Comparison of ENCODE assay signal across 1 cellular context in genomic region chr17:68435876-68436842, GRCh38.
TF ChIP-seq lines count a peak whose summit lies in the region.

No MANE protein-coding gene starts in this region.

TF ChIP-seq in HepG2, 621 proteins besides CTCF, POLR2A, EP300 and RAD21 (continued from another document and continues in another):
- peak; percentile 42; the same call in 1 of the 2 replicates for TF ChIP-seq ZFP91 (CRISPR knock-in tag; IDR thresholded peaks at IDR 0.05; ENCODE audit: borderline replicate concordance)
- no peak for TF ChIP-seq TRIM22 (IDR thresholded peaks at IDR 0.05)
- TF ChIP-seq SYNCRIP (IDR thresholded peaks at IDR 0.05; ENCODE audit: insufficient read depth, low read depth, low read length): no peak
- no peak for TF ChIP-seq ZNF556 (CRISPR knock-in tag; IDR thresholded peaks at IDR 0.05; ENCODE audit: borderline replicate concordance)
- TF ChIP-seq ATF2 (CRISPR knock-in tag; IDR thresholded peaks at IDR 0.05): no peak
- TF ChIP-seq HES4 (CRISPR knock-in tag; IDR thresholded peaks at IDR 0.05; ENCODE audit: borderline replicate concordance): 0 out of 2 replicates have a peak, but pooled peaks have one; percentile 19
- no peak for TF ChIP-seq TRIM24 (CRISPR knock-in tag; IDR thresholded peaks at IDR 0.05)
- no peak for TF ChIP-seq PHB2 (IDR thresholded peaks at IDR 0.05; ENCODE audit: partially characterized antibody)
- TF ChIP-seq ZNF101 (CRISPR knock-in tag; IDR thresholded peaks at IDR 0.05; ENCODE audit: borderline replicate concordance, low read depth): no peak
- TF ChIP-seq DRAP1 (CRISPR knock-in tag; IDR thresholded peaks at IDR 0.05): peak; percentile 46; the same call in 1 of the 2 replicates
- TF ChIP-seq ZNF12 (CRISPR knock-in tag; IDR thresholded peaks at IDR 0.05): no peak
- TF ChIP-seq NCOA1 (CRISPR knock-in tag; IDR thresholded peaks at IDR 0.05): no peak
- no peak for TF ChIP-seq ZNF224 (CRISPR knock-in tag; IDR thresholded peaks at IDR 0.05)
- TF ChIP-seq AKNA (CRISPR knock-in tag; IDR thresholded peaks at IDR 0.05; ENCODE audit: borderline replicate concordance): no peak
- TF ChIP-seq PHF21A (CRISPR knock-in tag; IDR thresholded peaks at IDR 0.05): no peak; the same call in 1 of the 2 replicates
- TF ChIP-seq NONO (IDR thresholded peaks at IDR 0.05): no peak
- TF ChIP-seq NONO (CRISPR knock-in tag; conservative IDR thresholded peaks at IDR 0.05): peak; percentile 51; the same call in 1 of the 2 replicates
- TF ChIP-seq ZNF775 (CRISPR knock-in tag; IDR thresholded peaks at IDR 0.05; ENCODE audit: borderline replicate concordance): no peak
- no peak for TF ChIP-seq ADNP (CRISPR knock-in tag; IDR thresholded peaks at IDR 0.05)
- no peak for TF ChIP-seq ZMAT5 (CRISPR knock-in tag; IDR thresholded peaks at IDR 0.05; ENCODE audit: borderline replicate concordance, low read depth)
- no peak for TF ChIP-seq ZBTB40 (IDR thresholded peaks at IDR 0.05)
- TF ChIP-seq ZBTB40 (CRISPR knock-in tag; IDR thresholded peaks at IDR 0.05): no peak
- no peak for TF ChIP-seq NAIF1 (CRISPR knock-in tag; IDR thresholded peaks at IDR 0.05; ENCODE audit: borderline replicate concordance)
- no peak for TF ChIP-seq ZNF530 (CRISPR knock-in tag; IDR thresholded peaks at IDR 0.05; ENCODE audit: low read depth)
- TF ChIP-seq ZBTB4 (CRISPR knock-in tag; IDR thresholded peaks at IDR 0.05; ENCODE audit: borderline replicate concordance): peak; percentile 69; the same call in 1 of the 2 replicates
- no peak for TF ChIP-seq ZNF615 (CRISPR knock-in tag; IDR thresholded peaks at IDR 0.05; ENCODE audit: borderline replicate concordance)
- no peak for TF ChIP-seq IKZF1 (IDR thresholded peaks at IDR 0.05)
- TF ChIP-seq ZNF737 (CRISPR knock-in tag; IDR thresholded peaks at IDR 0.05; ENCODE audit: borderline replicate concordance): no peak
- TF ChIP-seq ZNF205 (CRISPR knock-in tag; IDR thresholded peaks at IDR 0.05): no peak
- peak; percentile 49 for TF ChIP-seq IKZF4 (CRISPR knock-in tag; IDR thresholded peaks at IDR 0.05; ENCODE audit: borderline replicate concordance, low read depth, not compliant biosample characterization)
- TF ChIP-seq HMGXB4 (CRISPR knock-in tag; IDR thresholded peaks at IDR 0.05; ENCODE audit: borderline replicate concordance in 1 of 2, low read depth in 1 of 2): peak in 1 of 2 experiments; percentile 68; a peak in 2 of 4 replicates
